In genomic region chr10:63201118-63201517, GRCh38 we compare ENCODE assay signal across 1 cellular context.
TF ChIP-seq lines count a peak whose summit lies in the region.

No MANE protein-coding gene starts in this region.

TF ChIP-seq in SK-N-SH, 30 proteins besides CTCF, POLR2A, EP300 and RAD21 (continued from another document):
- no peak for TF ChIP-seq USF2 (IDR thresholded peaks at IDR 0.05; ENCODE audit: borderline replicate concordance, low read depth, low read length)
- no peak for TF ChIP-seq NRF1 (IDR thresholded peaks at IDR 0.05; ENCODE audit: low read depth, low read length)
- TF ChIP-seq GATA2 (CRISPR knock-in tag; IDR thresholded peaks at IDR 0.05) = no peak
- TF ChIP-seq NFIC (IDR thresholded peaks at IDR 0.05; ENCODE audit: borderline replicate concordance) = no peak
- TF ChIP-seq MXI1 (IDR thresholded peaks at IDR 0.05; ENCODE audit: low read depth, low read length) = no peak
- TF ChIP-seq ZBTB33 (IDR thresholded peaks at IDR 0.05; ENCODE audit: borderline replicate concordance, low read depth) = no peak
- no peak for TF ChIP-seq TEAD4 (IDR thresholded peaks at IDR 0.05; ENCODE audit: borderline replicate concordance, insufficient read depth)
